Comparison of ENCODE assay signal across 8 cellular contexts in the genomic region with DNA sequence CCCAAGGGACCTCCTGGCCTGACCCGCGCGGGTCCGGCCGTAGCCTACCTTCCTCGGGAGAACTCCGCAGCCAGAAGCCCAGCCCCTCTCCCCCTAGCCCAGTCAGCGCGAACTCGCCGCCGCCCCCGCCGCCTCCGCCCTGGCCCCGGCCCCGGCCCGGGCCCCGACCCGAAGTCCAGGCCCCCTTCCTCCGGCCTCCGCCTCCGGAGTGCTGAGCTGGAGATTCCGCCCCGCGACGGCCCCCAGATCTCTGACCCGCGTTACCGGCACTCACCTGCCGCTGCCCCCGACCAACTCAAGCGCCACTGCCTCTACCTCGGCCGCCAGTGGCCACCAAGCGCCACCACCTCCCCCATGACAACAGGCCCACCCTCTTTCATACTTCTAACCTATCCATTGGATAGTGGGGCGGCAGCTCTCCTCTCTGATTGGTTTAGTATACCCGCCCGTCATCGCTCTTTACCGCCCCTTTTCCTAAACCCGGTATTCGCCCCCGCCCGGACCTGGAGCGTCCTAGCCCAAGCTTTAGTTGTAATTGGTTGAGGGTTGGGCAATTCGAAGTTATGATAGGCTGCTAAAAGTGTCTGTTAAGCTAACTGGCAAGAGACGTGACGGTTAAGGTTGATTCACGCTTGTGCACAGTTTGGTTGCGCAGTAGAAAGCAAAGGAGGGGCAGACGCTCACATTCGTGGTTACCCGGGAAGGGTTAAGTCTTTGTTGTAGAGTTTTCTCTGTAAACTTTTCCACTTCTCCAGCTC. TPM values are rescaled to one million over a fixed set of nuclear protein-coding genes. Genes with fewer than 3 reads are reported as not detected.
DNase-seq lines count a peak whose midpoint lies in the region; ATAC-seq and TF ChIP-seq lines count a peak whose summit lies in the region.

Gene NUMB (minus strand): TSS at position 328 of the 758 bp plus-strand sequence. CDS start 102,795 bp downstream, outside the sequence.

- TF ChIP-seq CTCF in PC-3 (conservative IDR thresholded peaks at IDR 0.05; ENCODE audit: low read depth, low read length) (no peak), mucosa of descending colon (IDR thresholded peaks at IDR 0.05) (no peak)

- H3K9me3 ChIP-seq in PC-3 (ENCODE audit: low read length): no peaks in the 10 kb centered on the region
- H3K9me3 ChIP-seq in mucosa of descending colon: no peaks in the 10 kb centered on the region

- H3K79me2 ChIP-seq in PC-3 (ENCODE audit: low read length): peaks cover 49% of the 10 kb centered on the region

- H3K4me1 ChIP-seq in PC-3 (ENCODE audit: insufficient read depth, low read length) (peaks cover 37% of the 10 kb centered on the region), mucosa of descending colon (ENCODE audit: low read depth) (peaks cover 45% of the 10 kb centered on the region)

- H3K27me3 ChIP-seq in PC-3 (ENCODE audit: low read length): no peaks in the 10 kb centered on the region

- peak within 1 kb of the TSS; percentile 92 for H3K4me2 ChIP-seq in PC-3 (ENCODE audit: low read length)

- POLR2A ChIA-PET in PC-3 (lab: Charles Lee; ENCODE audit: unreplicated experiment): interaction anchor here (0.5 kb wide), 1 partner anchor 112 kb away, joined by 8 read pairs; no protein-coding TSS in a partner anchor

- TF ChIP-seq RAD21 in Ishikawa (IDR thresholded peaks at IDR 0.05; ENCODE audit: low read depth): no peak

- H3K36me3 ChIP-seq in PC-3 (ENCODE audit: low read depth, low read length) (no peaks in the 10 kb centered on the region), mucosa of descending colon (ENCODE audit: low read depth) (no peaks in the 10 kb centered on the region)

- peak within 1 kb of the TSS; percentile 89 for H2AFZ ChIP-seq in PC-3 (ENCODE audit: low read length)

- BruUV-seq in PC-3 (replicated peaks; lab: Mats Ljungman, UMichigan): no TSS peak

- peak; percentile 93 for ATAC-seq in GM21576 (IDR thresholded peaks at IDR 0.05; ENCODE audit: unreplicated experiment)
- peak; percentile 94 for ATAC-seq in PC-3
- ATAC-seq in mucosa of descending colon: peak; percentile 89

- peak within 1 kb of the TSS; percentile 83 for H3K9ac ChIP-seq in PC-3 (ENCODE audit: low read length)

- H3K9me2 ChIP-seq in PC-3 (replicated peaks; ENCODE audit: low read length): no peaks in the 10 kb centered on the region

- no peaks in the 10 kb centered on the region for H3F3A ChIP-seq in PC-3 (ENCODE audit: low read length, unreplicated experiment)

- DNase-seq in DMS153 (lab: John Stamatoyannopoulos, UW): peak; percentile 100
- peak; percentile 100 for DNase-seq in PC-3
- peak; percentile 92 for DNase-seq in activated T-cell treated with anti-CD3 and anti-CD28 coated beads for 48 hours (ENCODE audit: low read depth)
- peak; percentile 100 for DNase-seq in epithelial cell of prostate (ENCODE audit: low read depth, low spot score)
- peak; percentile 95 to 98 (median 97) for DNase-seq in mucosa of descending colon
- DNase-seq in stimulated activated CD8-positive, alpha-beta memory T cell treated with anti-CD3 and anti-CD28 coated beads, Interleukin-4, amount 100 ng/mL, for 24 hours (ENCODE audit: low read depth): peak; percentile 90

- H4K20me1 ChIP-seq in PC-3 (ENCODE audit: low read length): peaks cover 9% of the 10 kb centered on the region

- H3K27ac ChIP-seq in PC-3 (ENCODE audit: low read length) (peak within 1 kb of the TSS; percentile 11; the same call in 1 of the 2 replicates), epithelial cell of prostate (peak within 1 kb of the TSS; percentile 67)

- no peak for TF ChIP-seq EP300 in Ishikawa (IDR thresholded peaks at IDR 0.05; ENCODE audit: borderline replicate concordance)

- CTCF ChIA-PET in PC-3 (lab: Charles Lee): interaction anchor here (0.5 to 1.7 kb wide), 4 partner anchors 146 to 942 kb away, joined by 4 to 7 read pairs (median 4); no protein-coding TSS in a partner anchor

- intact Hi-C loops in PC-3 (cut with micrococcal nuclease) (loop anchor here (1.0 to 5.0 kb wide), 4 partner anchors 30 to 791 kb away; partner anchors contain the start of gene RIOX1), mucosa of descending colon (cut with DNase I, micrococcal nuclease) (no loop called here)

- H3K4me3 ChIP-seq in PC-3 (ENCODE audit: low read length) (peak within 1 kb of the TSS; percentile 90), mucosa of descending colon (peak within 1 kb of the TSS; percentile 82)

TF ChIP-seq in Ishikawa, 13 proteins besides CTCF, POLR2A, EP300 and RAD21:
- TF ChIP-seq REST (IDR thresholded peaks at IDR 0.05; ENCODE audit: low read depth) (no peak), CEBPB (IDR thresholded peaks at IDR 0.05) (peak; percentile 93), FOXM1 (IDR thresholded peaks at IDR 0.05; ENCODE audit: borderline replicate concordance, low read depth) (no peak), CREB1 (IDR thresholded peaks at IDR 0.05; ENCODE audit: low read depth) (peak; percentile 73; the same call in 1 of the 2 replicates), ZBTB7A (IDR thresholded peaks at IDR 0.05; ENCODE audit: low read depth) (no peak), TEAD4 (IDR thresholded peaks at IDR 0.05) (peak; percentile 18; the same call in 1 of the 2 replicates), YY1 (IDR thresholded peaks at IDR 0.05; ENCODE audit: low read depth) (0 out of 2 replicates have a peak, but pooled peaks have one; percentile 43), MAX (IDR thresholded peaks at IDR 0.05) (0 out of 2 replicates have a peak, but pooled peaks have one; percentile 16), NFIC (IDR thresholded peaks at IDR 0.05) (no peak), TAF1 (IDR thresholded peaks at IDR 0.05; ENCODE audit: low read depth) (peak; percentile 83), EGR1 (IDR thresholded peaks at IDR 0.05) (peak; percentile 69), TCF12 (IDR thresholded peaks at IDR 0.05; ENCODE audit: low read depth) (no peak; the same call in 1 of the 2 replicates)
- TF ChIP-seq, protein P1, sequence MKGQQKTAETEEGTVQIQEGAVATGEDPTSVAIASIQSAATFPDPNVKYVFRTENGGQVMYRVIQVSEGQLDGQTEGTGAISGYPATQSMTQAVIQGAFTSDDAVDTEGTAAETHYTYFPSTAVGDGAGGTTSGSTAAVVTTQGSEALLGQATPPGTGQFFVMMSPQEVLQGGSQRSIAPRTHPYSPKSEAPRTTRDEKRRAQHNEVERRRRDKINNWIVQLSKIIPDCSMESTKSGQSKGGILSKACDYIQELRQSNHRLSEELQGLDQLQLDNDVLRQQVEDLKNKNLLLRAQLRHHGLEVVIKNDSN (IDR thresholded peaks at IDR 0.05): no peak

RNA-seq across cellular contexts. Expression of gene NUMB, which starts in this region (rescaled TPM):
- total RNA-seq in PC-3 (2014; rRNA removed): 22.2 and 26.8 TPM in 2 replicates
- total RNA-seq in mucosa of descending colon: 100 to 1,000 TPM in 2 of 3 donors, 10 to 100 TPM in 1; 98.5 to 115 (median 112) TPM

Comparison
In these comparisons a context has a peak if more than half of its experiments do, and no peak if none do; other contexts are left out.
1. Peak in every context shown above with its lines: DNase-seq, ATAC-seq, H3K4me3 ChIP-seq and H3K27ac ChIP-seq.